ENCODE assay signal across 8 cellular contexts in the genomic region with DNA sequence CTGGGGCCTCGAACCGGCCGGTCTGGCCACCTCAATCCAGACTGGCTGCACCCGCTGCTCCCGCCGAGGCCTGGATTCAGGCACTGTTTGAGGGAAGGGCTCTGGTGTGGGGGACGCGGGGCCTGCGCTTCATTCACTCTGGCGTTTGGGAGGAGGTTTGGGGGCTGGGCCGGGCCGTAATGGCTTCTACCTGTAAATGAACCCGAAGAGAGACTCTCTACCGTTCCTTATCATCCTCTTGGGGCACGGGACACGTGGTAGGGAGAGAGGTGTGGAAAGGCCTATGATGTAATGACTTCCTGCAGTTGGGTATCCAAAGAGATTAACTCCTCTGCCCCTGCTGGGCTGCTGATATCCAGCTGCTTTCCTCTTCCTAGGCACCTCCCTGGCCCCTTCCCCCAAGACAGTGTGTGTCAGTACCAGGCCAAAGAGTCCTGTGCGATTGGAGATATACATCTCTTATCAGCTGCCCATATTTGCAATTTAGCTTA. TPM values are rescaled to one million over a fixed set of nuclear protein-coding genes. Genes with fewer than 3 reads are reported as not detected.
A peak's percentile ranks its signal among the peaks of the same experiment; 100 is the strongest.
DNase-seq lines count a peak whose midpoint lies in the region; ATAC-seq and TF ChIP-seq lines count a peak whose summit lies in the region.

No MANE protein-coding gene starts in this region.

- intact Hi-C loops in cardiac septum (cut with DNase I): loop anchor here (10.0 kb wide), 1 partner anchor 822 kb away; a partner anchor contains a TSS

- peak; percentile 33 for TF ChIP-seq CTCF in neutrophil (IDR thresholded peaks at IDR 0.05)

- H3K27me3 Mint-ChIP-seq in T-helper 1 cell treated with Interleukin-12 subunit alpha and Interleukin-12 subunit beta and Interleukin-4 antibody, amounts not matched to agents 30 μg/mL and 1 μg/mL, for 36 hours (ENCODE audit: low read depth): peaks cover 50% of the 10 kb centered on the region
- peaks cover 9% of the 10 kb centered on the region for H3K27me3 Mint-ChIP-seq in activated naive CD8-positive, alpha-beta T cell treated with anti-CD3 and anti-CD28 coated beads for 36 hours

- no peak for ATAC-seq in GM21737 (IDR thresholded peaks at IDR 0.05; ENCODE audit: unreplicated experiment)
- no peak for ATAC-seq in GM18870 (IDR thresholded peaks at IDR 0.05; ENCODE audit: unreplicated experiment)

- H3K27ac ChIP-seq in neutrophil: peak overlapping the region; percentile 99

- H3K4me3 ChIP-seq in neutrophil (ENCODE audit: low read depth in 1 of 2, low read length in 1 of 2): peak overlapping the region; percentile 81 to 91

- peaks cover 45 to 55% of the 10 kb centered on the region in 2 experiments for H3K4me1 ChIP-seq in neutrophil (ENCODE audit: control insufficient read depth in 1 of 2, insufficient read depth in 1 of 2, low read depth in 1 of 2, low read length in 1 of 2)

- no peaks in the 10 kb centered on the region for H3K9me3 ChIP-seq in neutrophil

- no peak overlapping the region for H3K27ac Mint-ChIP-seq in T-helper 1 cell treated with Interleukin-12 subunit alpha and Interleukin-12 subunit beta and Interleukin-4 antibody, amounts not matched to agents 30 μg/mL and 1 μg/mL, for 36 hours
- H3K27ac Mint-ChIP-seq in activated naive CD8-positive, alpha-beta T cell treated with anti-CD3 and anti-CD28 coated beads for 36 hours: no peak overlapping the region

- peak overlapping the region; percentile 75 for H3K4me3 Mint-ChIP-seq in T-helper 1 cell treated with Interleukin-12 subunit alpha and Interleukin-12 subunit beta and Interleukin-4 antibody, amounts not matched to agents 30 μg/mL and 1 μg/mL, for 36 hours
- peak overlapping the region; percentile 40 for H3K4me3 Mint-ChIP-seq in activated naive CD8-positive, alpha-beta T cell treated with anti-CD3 and anti-CD28 coated beads for 36 hours

- H3K27me3 ChIP-seq in neutrophil: no peaks in the 10 kb centered on the region

- peaks cover 4% of the 10 kb centered on the region for H3K36me3 ChIP-seq in neutrophil

- H3K4me1 Mint-ChIP-seq in T-helper 1 cell treated with Interleukin-12 subunit alpha and Interleukin-12 subunit beta and Interleukin-4 antibody, amounts not matched to agents 30 μg/mL and 1 μg/mL, for 36 hours (ENCODE audit: low read depth): peaks cover 35% of the 10 kb centered on the region
- peaks cover 39% of the 10 kb centered on the region for H3K4me1 Mint-ChIP-seq in activated naive CD8-positive, alpha-beta T cell treated with anti-CD3 and anti-CD28 coated beads for 36 hours

- DNase-seq in T-helper 1 cell (no peak), NCI-H2171 (lab: John Stamatoyannopoulos, UW) (peak; percentile 32), cardiac septum (ENCODE audit: low spot score) (peak; percentile 86)
- DNase-seq in activated naive CD8-positive, alpha-beta T cell treated with anti-CD3 and anti-CD28 coated beads for 36 hours: no peak

- H3K36me3 Mint-ChIP-seq in T-helper 1 cell treated with Interleukin-12 subunit alpha and Interleukin-12 subunit beta and Interleukin-4 antibody, amounts not matched to agents 30 μg/mL and 1 μg/mL, for 36 hours (ENCODE audit: low read depth): peaks cover 17% of the 10 kb centered on the region
- H3K36me3 Mint-ChIP-seq in activated naive CD8-positive, alpha-beta T cell treated with anti-CD3 and anti-CD28 coated beads for 36 hours: peaks cover 17% of the 10 kb centered on the region

- H3K9me3 Mint-ChIP-seq in T-helper 1 cell treated with Interleukin-12 subunit alpha and Interleukin-12 subunit beta and Interleukin-4 antibody, amounts not matched to agents 30 μg/mL and 1 μg/mL, for 36 hours: no peaks in the 10 kb centered on the region
- no peaks in the 10 kb centered on the region for H3K9me3 Mint-ChIP-seq in activated naive CD8-positive, alpha-beta T cell treated with anti-CD3 and anti-CD28 coated beads for 36 hours

RNA-seq across cellular contexts. Expression of a gene that starts 1.8 kb away (rescaled TPM):
- 1 to 10 TPM; 7.0 to 8.0 TPM for total RNA-seq in activated naive CD8-positive, alpha-beta T cell treated with anti-CD3 and anti-CD28 coated beads for 36 hours
- 32.1 TPM for total RNA-seq in cardiac septum

Comparison
In these comparisons a context has a peak if more than half of its experiments do, and no peak if none do; other contexts are left out.
1. DNase-seq: peak in NCI-H2171 (single experiment) and cardiac septum (single experiment); none in T-helper 1 cell (0 of 5) and activated naive CD8-positive, alpha-beta T cell treated with anti-CD3 and anti-CD28 coated beads for 36 hours (single experiment).